In the genomic region with DNA sequence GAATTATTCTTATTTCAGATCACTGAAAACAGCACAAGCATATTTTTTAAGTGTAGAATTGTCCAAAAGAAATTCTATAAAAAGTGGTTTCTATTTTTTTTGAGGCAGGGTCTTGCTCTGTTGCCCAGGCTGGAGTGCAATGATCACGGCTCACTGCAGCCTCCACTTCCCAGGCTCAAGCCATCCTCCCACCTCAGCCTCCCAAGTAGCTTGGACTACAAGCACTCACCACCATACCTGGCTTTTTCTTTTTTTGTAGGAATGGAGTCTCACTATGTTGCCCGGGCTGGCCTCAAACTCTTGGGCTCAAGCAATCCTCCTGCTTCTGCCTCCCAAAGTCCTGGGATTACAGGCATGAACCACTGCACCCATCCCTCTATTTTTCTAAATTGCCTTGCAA, we compare ENCODE assay signal across 1 cellular context. TPM values are rescaled to one million over a fixed set of nuclear protein-coding genes. Genes with fewer than 3 reads are reported as not detected.
"Had no signal": no experiment of that assay in that cellular context is flagged by ENCODE, and none has a peak within 500 bp of the region (broad histone marks: within the 10 kb centered on the region; RNA-seq: fewer than 3 reads in every experiment).

No MANE protein-coding gene starts in this region.

RNA-seq across cellular contexts. Expression of gene SPP1, which starts 34.7 kb away (rescaled TPM):
- total RNA-seq: PC-3 had no signal
